14 cellular contexts compared by ENCODE assay signal in genomic region chr3:116757310-116757709, GRCh38. TPM values are rescaled to one million over a fixed set of nuclear protein-coding genes. Genes with fewer than 3 reads are reported as not detected.
DNase-seq lines count a peak whose midpoint lies in the region; ATAC-seq and TF ChIP-seq lines count a peak whose summit lies in the region.
"Had no signal": no experiment of that assay in that cellular context is flagged by ENCODE, and none has a peak within 500 bp of the region (broad histone marks: within the 10 kb centered on the region; RNA-seq: fewer than 3 reads in every experiment).

No MANE protein-coding gene starts in this region.

- intact Hi-C loops in Right ventricle myocardium inferior (cut with DNase I), result no loop called here

- no peak overlapping the region for H3K27ac Mint-ChIP-seq in HFFc6
- H3K27ac Mint-ChIP-seq: CD4-positive, alpha-beta T cell had no signal

- in situ Hi-C loops in G401 (cut with HindIII; ENCODE audit: low sequenced_read_pairs), result loop anchor here (25.0 kb wide), 1 partner anchor 95 kb away; no protein-coding TSS in a partner anchor

- no peaks in the 10 kb centered on the region for H3K36me3 Mint-ChIP-seq in HFFc6 (ENCODE audit: low read depth)

- no peaks in the 10 kb centered on the region for H3K27me3 Mint-ChIP-seq in HFFc6 (ENCODE audit: insufficient read depth)
- H3K27me3 Mint-ChIP-seq: CD4-positive, alpha-beta T cell had no signal

- H3K4me1 Mint-ChIP-seq in HFFc6 (ENCODE audit: low read depth), result no peaks in the 10 kb centered on the region

- no peak for ATAC-seq in Right ventricle myocardium inferior

- DNase-seq in NCI-H524 (lab: John Stamatoyannopoulos, UW), result peak; percentile 49 to 54
- no peak for DNase-seq in NCI-H524 treated with DMSO at 0.1 percent for 48 hours (lab: John Stamatoyannopoulos, UW)
- DNase-seq in G401 (ENCODE audit: low spot score), result peak; percentile 37
- peak; percentile 41 for DNase-seq in cerebellar cortex (ENCODE audit: low spot score)
- DNase-seq in retina, result peak; percentile 40
- no peak for DNase-seq in HFFc6
- no peak for DNase-seq in Right ventricle myocardium inferior (ENCODE audit: missing footprints)
- DNase-seq: AML-193; Caco-2; CD4-positive, alpha-beta T cell; GDM1; GOT3; H7 had no signal

- no peak for TF ChIP-seq CTCF in HFFc6 (IDR thresholded peaks at IDR 0.05)

- no peak overlapping the region for H3K4me3 Mint-ChIP-seq in HFFc6
- H3K4me3 Mint-ChIP-seq: CD4-positive, alpha-beta T cell had no signal

- H3K9me3 Mint-ChIP-seq in HFFc6, result no peaks in the 10 kb centered on the region

RNA-seq across cellular contexts. Expression of gene TUSC7, which starts 47.7 kb away (rescaled TPM):
- total RNA-seq in G401 (2014; rRNA removed; shearing (Covaris generic)), result not detected in 2 replicates
- not detected for total RNA-seq in HFFc6 (2021; fragmentation: NEBNext Ultra II Directional; extraction: Animal tissue kit (Norgen Biotek cat#: 25700))
- total RNA-seq in Right ventricle myocardium inferior, result not detected
- total RNA-seq: A172; Caco-2; CD4-positive, alpha-beta T cell; H7 had no signal

Comparison
In these comparisons a context has a peak if more than half of its experiments do, and no peak if none do; other contexts are left out.
1. DNase-seq: peak in NCI-H524 (2 of 2), G401 (single experiment), cerebellar cortex (single experiment) and retina (single experiment); none in NCI-H524 treated with DMSO at 0.1 percent for 48 hours (single experiment), HFFc6 (single experiment) and Right ventricle myocardium inferior (single experiment).